1 cellular context compared by ENCODE assay signal in the genomic region with DNA sequence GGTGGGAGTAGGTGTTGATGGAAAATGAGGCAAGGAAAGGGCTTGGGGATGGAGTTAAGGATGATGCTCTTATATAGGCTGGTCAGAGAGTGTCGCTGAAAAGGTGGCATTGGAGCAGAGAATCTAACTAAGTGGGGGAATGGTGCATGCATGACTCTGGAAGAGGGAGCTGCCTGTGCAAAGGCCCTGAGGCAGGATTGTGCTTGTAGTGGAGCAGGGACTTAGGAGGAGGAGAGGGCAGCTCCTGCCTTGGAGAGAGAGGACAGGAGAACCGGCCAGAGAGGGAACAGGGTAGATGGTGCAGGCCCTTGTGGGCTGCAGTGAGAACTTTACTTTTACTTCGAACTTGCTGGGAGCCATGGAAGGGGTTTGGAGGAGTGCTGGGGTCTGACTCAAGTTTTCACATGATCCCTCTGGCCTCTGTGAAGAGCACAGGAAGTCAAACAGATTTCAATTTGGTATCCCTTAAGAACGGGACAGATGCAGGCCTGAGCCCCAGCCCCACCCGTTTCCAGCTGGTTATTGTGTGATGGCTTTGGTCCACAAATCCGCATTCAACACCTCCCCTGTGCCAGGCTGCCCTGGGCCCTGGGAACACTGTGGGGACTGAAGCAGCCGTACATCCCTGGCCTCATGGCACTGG.
TF ChIP-seq lines count a peak whose summit lies in the region.

No MANE protein-coding gene starts in this region.

TF ChIP-seq in H1, 55 proteins besides CTCF, POLR2A, EP300 and RAD21:
- no peak for TF ChIP-seq MAFK (IDR thresholded peaks at IDR 0.05; ENCODE audit: low read depth, low read length)
- no peak for TF ChIP-seq TAF7 (optimal IDR thresholded peaks at IDR 0.05; ENCODE audit: borderline replicate concordance, low read depth, low read length)
- TF ChIP-seq KDM1A (IDR thresholded peaks at IDR 0.05; ENCODE audit: borderline replicate concordance, low read length) = peak; percentile 50; the same call in 1 of the 2 replicates
